22 cellular contexts compared by ENCODE assay signal in genomic region chr4:167265231-167265630, GRCh38. TPM values are rescaled to one million over a fixed set of nuclear protein-coding genes. Genes with fewer than 3 reads are reported as not detected.
DNase-seq lines count a peak whose midpoint lies in the region; ATAC-seq and TF ChIP-seq lines count a peak whose summit lies in the region.
"Had no signal": no experiment of that assay in that cellular context is flagged by ENCODE, and none has a peak within 500 bp of the region (broad histone marks: within the 10 kb centered on the region; RNA-seq: fewer than 3 reads in every experiment).

No MANE protein-coding gene starts in this region.

- no peak overlapping the region for H3K4me3 ChIP-seq in LNCaP clone FGC (ENCODE audit: low read depth, low read length)
- no peak overlapping the region for H3K4me3 ChIP-seq in PC-3 (ENCODE audit: low read length)
- no peak overlapping the region for H3K4me3 ChIP-seq in epithelial cell of esophagus (ENCODE audit: low read length)
- no peak overlapping the region for H3K4me3 ChIP-seq in trophoblast cell (ENCODE audit: low read depth, low read length)
- H3K4me3 ChIP-seq: BLaER1 treated with 17β-estradiol and CSF1 and Interleukin-3, amounts not matched to agents 10 nM and 100 nM; GM12878; GM23338 had no signal

- H3K23ac ChIP-seq in trophoblast cell (ENCODE audit: low read length) = no peak overlapping the region

- no peak overlapping the region for H3K9ac ChIP-seq in PC-3 (ENCODE audit: low read length)
- H3K9ac ChIP-seq in trophoblast cell (ENCODE audit: low read length) = no peak overlapping the region
- H3K9ac ChIP-seq: BLaER1 treated with 17β-estradiol and CSF1 and Interleukin-3, amounts not matched to agents 10 nM and 100 nM had no signal

- H3K27ac ChIP-seq in PC-3 (ENCODE audit: low read length) (no peak overlapping the region), trophoblast cell (ENCODE audit: low read depth, low read length) (no peak overlapping the region)
- H3K27ac ChIP-seq: BLaER1 treated with 17β-estradiol and CSF1 and Interleukin-3, amounts not matched to agents 10 nM and 100 nM had no signal

- H4K91ac ChIP-seq in trophoblast cell (ENCODE audit: low read depth, low read length) = no peak overlapping the region

- H2AFZ ChIP-seq in PC-3 (ENCODE audit: low read length) = no peak overlapping the region
- H2AFZ ChIP-seq in trophoblast cell (ENCODE audit: insufficient read depth, low read length, poor library complexity) = no peak overlapping the region
- H2AFZ ChIP-seq: GM23338 had no signal

- POLR2A ChIA-PET in PC-3 (lab: Charles Lee; ENCODE audit: unreplicated experiment) = no interaction called here

- no CpG with 5 or more reads among the region's 5 CpGs for WGBS in trophoblast cell (ENCODE audit: extremely low coverage, insufficient coverage, insufficient read length)

- no peak overlapping the region for H3K4ac ChIP-seq in trophoblast cell (ENCODE audit: low read depth, low read length)

- H3K4me2 ChIP-seq in PC-3 (ENCODE audit: low read length) (no peak overlapping the region; the same call in 1 of the 2 replicates), trophoblast cell (ENCODE audit: low read length) (no peak overlapping the region)
- H3K4me2 ChIP-seq: BLaER1 treated with 17β-estradiol and CSF1 and Interleukin-3, amounts not matched to agents 10 nM and 100 nM; GM23338 had no signal

- H2BK120ac ChIP-seq in trophoblast cell (ENCODE audit: insufficient read depth, low read length, poor library complexity) = no peak overlapping the region

- H2BK5ac ChIP-seq in trophoblast cell (ENCODE audit: low read depth, low read length, poor library complexity) = no peak overlapping the region

- H3K36me3 ChIP-seq in PC-3 (ENCODE audit: low read depth, low read length) (no peaks in the 10 kb centered on the region), trophoblast cell (ENCODE audit: control insufficient read depth in 1 of 2, insufficient read depth in 2 of 2, low read length in 2 of 2) (no peaks in the 10 kb centered on the region)
- H3K36me3 ChIP-seq: BE2C; BLaER1 treated with 17β-estradiol and CSF1 and Interleukin-3, amounts not matched to agents 10 nM and 100 nM had no signal

- H4K12ac ChIP-seq in trophoblast cell (ENCODE audit: low read depth, low read length) = no peak overlapping the region

- no TSS peak for BruUV-seq in PC-3 (replicated peaks; lab: Mats Ljungman, UMichigan)

- H3K9me2 ChIP-seq in PC-3 (replicated peaks; ENCODE audit: low read length) = no peaks in the 10 kb centered on the region

- no peaks in the 10 kb centered on the region for H3F3A ChIP-seq in PC-3 (ENCODE audit: low read length, unreplicated experiment)

- H3K9me3 ChIP-seq in PC-3 (ENCODE audit: low read length) (no peaks in the 10 kb centered on the region), trophoblast cell (ENCODE audit: insufficient read depth, low read depth, low read length) (no peaks in the 10 kb centered on the region)
- H3K9me3 ChIP-seq: BE2C; BLaER1 treated with 17β-estradiol and CSF1 and Interleukin-3, amounts not matched to agents 10 nM and 100 nM had no signal

- no peaks in the 10 kb centered on the region for H3K79me1 ChIP-seq in trophoblast cell (ENCODE audit: low read length)

- no peak overlapping the region for H4K8ac ChIP-seq in trophoblast cell (ENCODE audit: low read depth, low read length)

- H3K27me3 ChIP-seq in PC-3 (ENCODE audit: low read length) (no peaks in the 10 kb centered on the region), trophoblast cell (ENCODE audit: insufficient read depth, low read length) (no peaks in the 10 kb centered on the region)
- H3K27me3 ChIP-seq: BE2C; BLaER1 treated with 17β-estradiol and CSF1 and Interleukin-3, amounts not matched to agents 10 nM and 100 nM had no signal

- peak; percentile 18; the same call in 1 of the 2 replicates for ATAC-seq in PC-3
- no peak for ATAC-seq in GM19328 (IDR thresholded peaks at IDR 0.05; ENCODE audit: unreplicated experiment)
- ATAC-seq: GM12878, GM23338, HCT116 had no signal

- no peak overlapping the region for H2AK5ac ChIP-seq in trophoblast cell (ENCODE audit: low read length)

- intact Hi-C loops in PC-3 (cut with micrococcal nuclease) = no loop called here

- CTCF ChIA-PET in PC-3 (lab: Charles Lee) = no interaction called here

- H3K14ac ChIP-seq in trophoblast cell (ENCODE audit: low read length) = no peak overlapping the region

- no peak for TF ChIP-seq CTCF in LNCaP clone FGC (IDR thresholded peaks at IDR 0.05; ENCODE audit: control insufficient read depth, extremely low read depth, insufficient read depth)
- TF ChIP-seq CTCF in PC-3 (conservative IDR thresholded peaks at IDR 0.05; ENCODE audit: low read depth, low read length) = no peak
- no peak for TF ChIP-seq CTCF in epithelial cell of esophagus (IDR thresholded peaks at IDR 0.05; ENCODE audit: insufficient read depth, low read depth, low read length, missing control alignments)

- H3K4me1 ChIP-seq in PC-3 (ENCODE audit: insufficient read depth, low read length) (peaks cover 14% of the 10 kb centered on the region), trophoblast cell (ENCODE audit: control insufficient read depth in 1 of 2, insufficient read depth in 2 of 2, low read length in 2 of 2) (no peaks in the 10 kb centered on the region)
- H3K4me1 ChIP-seq: BE2C; BLaER1 treated with 17β-estradiol and CSF1 and Interleukin-3, amounts not matched to agents 10 nM and 100 nM had no signal

- DNase-seq in LNCaP clone FGC (ENCODE audit: low read depth) (peak; percentile 81), PC-3 (peak; percentile 85), epithelial cell of esophagus (ENCODE audit: low read depth) (peak; percentile 89), trophoblast cell (peak; percentile 86 to 91), SW480 (ENCODE audit: low spot score) (no peak), AML-193 (lab: John Stamatoyannopoulos, UW) (no peak), NCI-H345 treated with DMSO at 0.1 percent for 48 hours (lab: John Stamatoyannopoulos, UW; ENCODE audit: unreplicated experiment) (no peak)
- DNase-seq: BE2C; CD4-positive, alpha-beta T cell; CD8-positive, alpha-beta memory T cell; DMS 273 treated with DMSO at 0.1 percent for 48 hours; DMS79; EL; GDM1; H9 had no signal

- no peak overlapping the region for H3K18ac ChIP-seq in trophoblast cell (ENCODE audit: low read length)

- H3K79me2 ChIP-seq in PC-3 (ENCODE audit: low read length) = no peaks in the 10 kb centered on the region
- no peaks in the 10 kb centered on the region for H3K79me2 ChIP-seq in trophoblast cell (ENCODE audit: control insufficient read depth, insufficient read depth, low read length, poor library complexity)

- no peak overlapping the region for H2BK12ac ChIP-seq in trophoblast cell (ENCODE audit: low read length)

- H4K20me1 ChIP-seq in PC-3 (ENCODE audit: low read length) = no peaks in the 10 kb centered on the region
- H4K20me1 ChIP-seq: BLaER1 treated with 17β-estradiol and CSF1 and Interleukin-3, amounts not matched to agents 10 nM and 100 nM had no signal

RNA-seq across cellular contexts. Expression of gene SPOCK3, which starts 30.9 kb away (rescaled TPM):
- total RNA-seq in PC-3 (2014; rRNA removed) = 1.9 and 2.2 TPM in 2 replicates
- polyA plus RNA-seq in trophoblast cell (2013) = 0.40 and 0.46 TPM in 2 replicates
- total RNA-seq: A673; CD4-positive, alpha-beta T cell; CD8-positive, alpha-beta memory T cell; GM12878 had no signal
- polyA plus RNA-seq: AG04450; CD8-positive, alpha-beta memory T cell had no signal

Comparison
In these comparisons a context has a peak if more than half of its experiments do, and no peak if none do; other contexts are left out.
1. DNase-seq: peak in LNCaP clone FGC (single experiment), PC-3 (single experiment), epithelial cell of esophagus (single experiment) and trophoblast cell (2 of 2); none in SW480 (single experiment), AML-193 (0 of 2) and NCI-H345 treated with DMSO at 0.1 percent for 48 hours (single experiment).